ENCODE assay signal across 10 cellular contexts in genomic region chr5:52840286-52841050, GRCh38. TPM values are rescaled to one million over a fixed set of nuclear protein-coding genes. Genes with fewer than 3 reads are reported as not detected.
DNase-seq lines count a peak whose midpoint lies in the region; ATAC-seq and TF ChIP-seq lines count a peak whose summit lies in the region.
"Had no signal": no experiment of that assay in that cellular context is flagged by ENCODE, and none has a peak within 500 bp of the region (broad histone marks: within the 10 kb centered on the region; RNA-seq: fewer than 3 reads in every experiment).

No MANE protein-coding gene starts in this region.

- H3K18ac ChIP-seq in IMR-90 (ENCODE audit: low read depth, low read length), result peak overlapping the region; percentile 89

- H3K4me3 ChIP-seq in IMR-90 (ENCODE audit: insufficient read depth, low read depth, low read length) (no peak overlapping the region), WERI-Rb-1 (ENCODE audit: low read depth, low read length) (no peak overlapping the region)

- H3K23ac ChIP-seq in IMR-90 (ENCODE audit: low read depth, low read length), result peak overlapping the region; percentile 99

- DNase-seq in IMR-90, result peak; percentile 59
- peak; percentile 42 for DNase-seq in astrocyte of the hippocampus (ENCODE audit: low read depth, low spot score)
- peak; percentile 54 for DNase-seq in kidney glomerular epithelial cell (lab: John Stamatoyannopoulos, UW)
- peak; percentile 98 for DNase-seq in smooth muscle cell of the brain vasculature (ENCODE audit: low read depth, low spot score)
- no peak for DNase-seq in NCI-H2196 (lab: John Stamatoyannopoulos, UW; ENCODE audit: unreplicated experiment)
- no peak for DNase-seq in WERI-Rb-1
- no peak for DNase-seq in T-cell
- no peak for DNase-seq in RKO (ENCODE audit: low spot score)
- DNase-seq: Karpas-422; stimulated activated CD4-positive, alpha-beta T cell treated with anti-CD3 and anti-CD28 coated beads, Interleukin-2, amount 100 ng/mL, for 48 hours had no signal

- no peaks in the 10 kb centered on the region for H4K20me1 ChIP-seq in IMR-90 (ENCODE audit: insufficient read depth, low read length)

- peak overlapping the region; percentile 82 for H2AFZ ChIP-seq in IMR-90 (replicated peaks; ENCODE audit: low read length, poor library complexity)

- in situ Hi-C loops in IMR-90 (cut with MboI; ENCODE audit: low sequenced_read_pairs), result no loop called here

- peak overlapping the region; percentile 88 for H3K4me2 ChIP-seq in IMR-90 (ENCODE audit: low read depth, low read length)

- H4K5ac ChIP-seq in IMR-90 (ENCODE audit: low read depth, low read length), result peak overlapping the region; percentile 90

- H3K27ac ChIP-seq in IMR-90 (ENCODE audit: insufficient read depth, low read length), result peak overlapping the region; percentile 97
- no peak overlapping the region for H3K27ac ChIP-seq in WERI-Rb-1

- TF ChIP-seq CTCF in IMR-90 (conservative IDR thresholded peaks at IDR 0.05; ENCODE audit: low read depth, low read length), result no peak
- no peak for TF ChIP-seq CTCF in WERI-Rb-1 (IDR thresholded peaks at IDR 0.05; ENCODE audit: low read depth, low read length)

- POLR2A ChIA-PET in IMR-90 (lab: Charles Lee; ENCODE audit: unreplicated experiment) (interaction anchor here (0.6 to 1.2 kb wide), 2 partner anchors 39 to 69 kb away, joined by 4 to 7 read pairs; no protein-coding TSS in a partner anchor), T-cell (lab: Charles Lee) (interaction anchor here in 1 of 2 donors (0.6 kb wide), 1 partner anchor 28 kb away, joined by 17 read pairs; no protein-coding TSS in a partner anchor)

- no peaks in the 10 kb centered on the region for H3K27me3 Mint-ChIP-seq in T-cell

- H3K9me3 Mint-ChIP-seq in T-cell, result no peaks in the 10 kb centered on the region

- BruUV-seq in IMR-90 (replicated peaks; lab: Mats Ljungman, UMichigan), result no TSS peak

- H3K36me3 Mint-ChIP-seq in T-cell, result peaks cover 3% of the 10 kb centered on the region

- H3K27me3 ChIP-seq in IMR-90 (ENCODE audit: control insufficient read depth, insufficient read depth, low read length) (no peaks in the 10 kb centered on the region), WERI-Rb-1 (ENCODE audit: insufficient read depth, low read depth, severe bottlenecking) (no peaks in the 10 kb centered on the region)

- no peak for TF ChIP-seq RAD21 in IMR-90 (IDR thresholded peaks at IDR 0.05; ENCODE audit: low read length)

- peaks cover 4% of the 10 kb centered on the region for H3K9me1 ChIP-seq in IMR-90 (ENCODE audit: insufficient read depth, low read length)

- CTCF ChIA-PET in IMR-90 (lab: Yijun Ruan, JAX), result interaction anchor here (1.7 kb wide), 1 partner anchor 39 kb away, joined by 4 read pairs; no protein-coding TSS in a partner anchor
- CTCF ChIA-PET in T-cell (lab: Charles Lee), result no interaction called here

- no peak overlapping the region for H3K4me3 Mint-ChIP-seq in T-cell

- ATAC-seq in IMR-90 (ENCODE audit: low read depth), result peak; percentile 43
- no peak for ATAC-seq in T-cell (replicated peaks in 1 of 4)

- peaks cover 24% of the 10 kb centered on the region for H3K4me1 ChIP-seq in IMR-90 (ENCODE audit: control insufficient read depth, insufficient read depth, low read length)

- H3K27ac Mint-ChIP-seq in T-cell, result no peak overlapping the region

- H3K9me3 ChIP-seq in IMR-90 (ENCODE audit: control insufficient read depth, insufficient read depth, low read length) (no peaks in the 10 kb centered on the region), WERI-Rb-1 (ENCODE audit: severe bottlenecking) (no peaks in the 10 kb centered on the region)

- WGBS in IMR-90 (ENCODE audit: extremely low coverage in 2 of 2, insufficient read length in 1 of 2), 2 experiments, result 11% methylated on average over 6 of the region's 8 CpGs; no CpG with 5 or more reads in 1 of the 2 experiments

- dilution Hi-C loops in IMR-90 (cut with HindIII; ENCODE audit: low sequenced_read_pairs, unreplicated experiment), result no loop called here

- peak overlapping the region; percentile 94 for H3K56ac ChIP-seq in IMR-90 (ENCODE audit: extremely low read depth, insufficient read depth, low read length)

- H2BK20ac ChIP-seq in IMR-90 (ENCODE audit: low read depth, low read length), result peak overlapping the region; percentile 98

- peak overlapping the region; percentile 99 for H2BK120ac ChIP-seq in IMR-90 (ENCODE audit: low read depth, low read length)

- peak overlapping the region; percentile 82 for H3K9ac ChIP-seq in IMR-90 (ENCODE audit: low read depth, low read length)

- H2BK15ac ChIP-seq in IMR-90 (ENCODE audit: low read depth, low read length), result peak overlapping the region; percentile 99

- H3K36me3 ChIP-seq in IMR-90 (ENCODE audit: control insufficient read depth, insufficient read depth, low read length) (no peaks in the 10 kb centered on the region), WERI-Rb-1 (no peaks in the 10 kb centered on the region)

- intact Hi-C loops in IMR-90 (cut with micrococcal nuclease), result no loop called here

- H3K4ac ChIP-seq in IMR-90 (ENCODE audit: low read depth, low read length), result peak overlapping the region; percentile 96

- peak overlapping the region; percentile 57 for H2AK9ac ChIP-seq in IMR-90 (replicated peaks; ENCODE audit: low read depth, low read length, poor library complexity)

- peak overlapping the region; percentile 81 for H3K14ac ChIP-seq in IMR-90 (replicated peaks; ENCODE audit: low read depth, low read length)

- H3K79me1 ChIP-seq in IMR-90 (ENCODE audit: low read depth in 1 of 2, low read length in 2 of 2), result peaks cover 7 to 49% of the 10 kb centered on the region in 2 experiments

- H2BK5ac ChIP-seq in IMR-90 (ENCODE audit: low read depth, low read length, poor library complexity, severe bottlenecking), result peak overlapping the region; percentile 94

- TF ChIP-seq POLR2A in IMR-90 (IDR thresholded peaks at IDR 0.05; ENCODE audit: low read depth, low read length), result no peak

- H4K91ac ChIP-seq in IMR-90 (ENCODE audit: insufficient read depth, low read depth, low read length), result peak overlapping the region; percentile 99

- peak overlapping the region; percentile 82 for H2AK5ac ChIP-seq in IMR-90 (ENCODE audit: low read depth, low read length)

- H4K8ac ChIP-seq in IMR-90 (ENCODE audit: low read depth in 2 of 2, low read length in 2 of 2), result peak overlapping the region; percentile 74 to 82

- H3K4me1 Mint-ChIP-seq in T-cell, result peaks cover 8 to 15% (median 10%) of the 10 kb centered on the region in 3 donors

TF ChIP-seq in IMR-90, 13 proteins besides CTCF, POLR2A, EP300 and RAD21:
- TF ChIP-seq ELK1 (IDR thresholded peaks at IDR 0.05; ENCODE audit: borderline replicate concordance, low read depth, low read length) (no peak), CEBPB (IDR thresholded peaks at IDR 0.05; ENCODE audit: low read depth, low read length) (no peak), MAFK (IDR thresholded peaks at IDR 0.05; ENCODE audit: low read depth, low read length) (no peak), USF2 (IDR thresholded peaks at IDR 0.05; ENCODE audit: low read depth, low read length) (no peak), RFX5 (IDR thresholded peaks at IDR 0.05; ENCODE audit: low read depth, low read length) (no peak), CHD1 (IDR thresholded peaks at IDR 0.05; ENCODE audit: low read depth, low read length) (no peak), MAZ (IDR thresholded peaks at IDR 0.05; ENCODE audit: borderline replicate concordance, low read depth, low read length) (no peak)

RNA-seq across cellular contexts. Expression of gene ITGA1, which starts 52.8 kb away (rescaled TPM):
- total RNA-seq in IMR-90 (2012; rRNA removed), result 74.4 and 95.2 TPM in 2 replicates
- 17.5 and 22.3 TPM in 2 replicates for polyA plus RNA-seq in IMR-90 (2012; rRNA removed)
- polyA plus RNA-seq in IMR-90 (2012; cell fraction: cytosol; rRNA removed), result 4.4 and 10.5 TPM in 2 replicates
- polyA plus RNA-seq in IMR-90 (2012; cell fraction: nucleus; rRNA removed; ENCODE audit: low replicate concordance), result 5.5 and 36.2 TPM in 2 replicates
- 10 to 100 TPM in 1 of 5 donors, 1 to 10 TPM in 4; 2.9 to 13.0 (median 6.8) TPM for total RNA-seq in T-cell

RNA-seq across cellular contexts. Expression of gene PELO, which starts 52.8 kb away (rescaled TPM):
- total RNA-seq in IMR-90 (2012; rRNA removed) (48.9 and 49.7 TPM in 2 replicates), T-cell (10 to 100 TPM in 3 of 5 donors, 1 to 10 TPM in 2; 7.3 to 18.2 (median 13.8) TPM)
- 42.4 and 43.7 TPM in 2 replicates for polyA plus RNA-seq in IMR-90 (2012; rRNA removed)
- 34.3 and 38.4 TPM in 2 replicates for polyA plus RNA-seq in IMR-90 (2012; cell fraction: cytosol; rRNA removed)
- 32.6 and 34.9 TPM in 2 replicates for polyA plus RNA-seq in IMR-90 (2012; cell fraction: nucleus; rRNA removed; ENCODE audit: low replicate concordance)

Comparison
In these comparisons a context has a peak if more than half of its experiments do, and no peak if none do; other contexts are left out.
1. DNase-seq: peak in IMR-90 (single experiment), astrocyte of the hippocampus (single experiment), kidney glomerular epithelial cell (single experiment) and smooth muscle cell of the brain vasculature (single experiment); none in NCI-H2196 (single experiment), WERI-Rb-1 (single experiment), T-cell (0 of 34) and RKO (single experiment).